In genomic region chr12:102121328-102121727, GRCh38 we compare ENCODE assay signal across 1 cellular context.
TF ChIP-seq lines count a peak whose summit lies in the region.

No MANE protein-coding gene starts in this region.

TF ChIP-seq in GM12878, 131 proteins besides CTCF, POLR2A, EP300 and RAD21:
- TF ChIP-seq, protein P1, sequence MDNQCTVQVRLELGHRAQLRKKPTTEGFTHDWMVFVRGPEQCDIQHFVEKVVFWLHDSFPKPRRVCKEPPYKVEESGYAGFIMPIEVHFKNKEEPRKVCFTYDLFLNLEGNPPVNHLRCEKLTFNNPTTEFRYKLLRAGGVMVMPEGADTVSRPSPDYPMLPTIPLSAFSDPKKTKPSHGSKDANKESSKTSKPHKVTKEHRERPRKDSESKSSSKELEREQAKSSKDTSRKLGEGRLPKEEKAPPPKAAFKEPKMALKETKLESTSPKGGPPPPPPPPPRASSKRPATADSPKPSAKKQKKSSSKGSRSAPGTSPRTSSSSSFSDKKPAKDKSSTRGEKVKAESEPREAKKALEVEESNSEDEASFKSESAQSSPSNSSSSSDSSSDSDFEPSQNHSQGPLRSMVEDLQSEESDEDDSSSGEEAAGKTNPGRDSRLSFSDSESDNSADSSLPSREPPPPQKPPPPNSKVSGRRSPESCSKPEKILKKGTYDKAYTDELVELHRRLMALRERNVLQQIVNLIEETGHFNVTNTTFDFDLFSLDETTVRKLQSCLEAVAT (IDR thresholded peaks at IDR 0.05), result 0 out of 2 replicates have a peak, but pooled peaks have one; percentile 41
